32 cellular contexts compared by ENCODE assay signal in genomic region chr2:49177194-49177593, GRCh38. TPM values are rescaled to one million over a fixed set of nuclear protein-coding genes. Genes with fewer than 3 reads are reported as not detected.
"Had no signal": no experiment of that assay in that cellular context is flagged by ENCODE, and none has a peak within 500 bp of the region (broad histone marks: within the 10 kb centered on the region; RNA-seq: fewer than 3 reads in every experiment).

No MANE protein-coding gene starts in this region.

- H3K4me2 ChIP-seq: neural progenitor cell had no signal

- H3K27ac ChIP-seq: left ventricle myocardium inferior, neural progenitor cell, neutrophil, ovary, right atrium auricular region, right lobe of liver, skin epidermis, tibial nerve, uterus had no signal

- H3K4me1 Mint-ChIP-seq: mesothelial cell of epicardium; naive B cell; natural killer cell; nephron progenitor cell; neural progenitor cell; stimulated activated effector memory CD8-positive, alpha-beta T cell treated with anti-CD3 and anti-CD28 coated beads, Interleukin-12 subunit alpha, Interleukin-12 subunit beta, amount 100 ng/mL, for 72 hours had no signal

- H3K36me3 ChIP-seq: left ventricle myocardium inferior, neutrophil, ovary, right atrium auricular region, right lobe of liver, tibial nerve, uterus had no signal

- H3K27me3 ChIP-seq: neural progenitor cell, neutrophil, ovary, right atrium auricular region, right lobe of liver, tibial nerve, uterus had no signal

- H3K4me3 ChIP-seq: left ventricle myocardium inferior, lung, neural progenitor cell, ovary, right atrium auricular region, right lobe of liver, skin epidermis, tibial nerve, uterus had no signal

- H3K4me1 ChIP-seq: left ventricle myocardium inferior, neural progenitor cell, right atrium auricular region, right lobe of liver, tibial nerve, uterus had no signal

- H2AFZ ChIP-seq: neural progenitor cell had no signal

- H3K4me3 Mint-ChIP-seq: mesothelial cell of epicardium; naive B cell; natural killer cell; nephron progenitor cell; neural progenitor cell; stimulated activated effector memory CD8-positive, alpha-beta T cell treated with anti-CD3 and anti-CD28 coated beads, Interleukin-12 subunit alpha, Interleukin-12 subunit beta, amount 100 ng/mL, for 72 hours; stimulated activated naive CD8-positive, alpha-beta T cell treated with anti-CD3 and anti-CD28 coated beads, Interleukin-15, Interleukin-2, amounts not matched to agents 100 ng/mL and 50 ng/mL, for 24 hours; type B pancreatic cell had no signal

- ATAC-seq: natural killer cell; right lobe of liver; stimulated activated effector memory CD8-positive, alpha-beta T cell treated with anti-CD3 and anti-CD28 coated beads, Interleukin-12 subunit alpha, Interleukin-12 subunit beta, amount 100 ng/mL, for 72 hours had no signal

- H3K27me3 Mint-ChIP-seq: naive B cell; progenitor cell of endocrine pancreas; stimulated activated naive CD8-positive, alpha-beta T cell treated with anti-CD3 and anti-CD28 coated beads, Interleukin-15, Interleukin-2, amounts not matched to agents 100 ng/mL and 50 ng/mL, for 24 hours; type B pancreatic cell had no signal

- H3K9me3 ChIP-seq: left ventricle myocardium inferior, neutrophil, ovary, right atrium auricular region, right lobe of liver, tibial nerve, uterus had no signal

- H3K27ac Mint-ChIP-seq: mesothelial cell of epicardium; naive B cell; natural killer cell; neural progenitor cell; progenitor cell of endocrine pancreas; stimulated activated effector memory CD8-positive, alpha-beta T cell treated with anti-CD3 and anti-CD28 coated beads, Interleukin-12 subunit alpha, Interleukin-12 subunit beta, amount 100 ng/mL, for 72 hours; stimulated activated naive CD8-positive, alpha-beta T cell treated with anti-CD3 and anti-CD28 coated beads, Interleukin-15, Interleukin-2, amounts not matched to agents 100 ng/mL and 50 ng/mL, for 24 hours; type B pancreatic cell had no signal

- H3K9me3 Mint-ChIP-seq: nephron progenitor cell had no signal

- H3K9ac ChIP-seq: neural progenitor cell had no signal

- DNase-seq: hippocampal formation; islet precursor cell; left ventricle myocardium inferior; mesendoderm; naive B cell; natural killer cell; nephron progenitor cell; occipital lobe; ovary; right lobe of liver; stimulated activated CD4-positive, alpha-beta T cell treated with anti-CD3 and anti-CD28 coated beads, Interleukin-12 subunit alpha, Interleukin-12 subunit beta, amount 100 ng/mL, for 4 hours; stimulated activated CD4-positive, alpha-beta T cell treated with anti-CD3 and anti-CD28 coated beads, Interleukin-4, amount 100 ng/mL, for 24 hours; stimulated activated naive CD4-positive, alpha-beta T cell; uterus had no signal

- H3K36me3 Mint-ChIP-seq: mesothelial cell of epicardium; naive B cell; natural killer cell; neural progenitor cell; stimulated activated effector memory CD8-positive, alpha-beta T cell treated with anti-CD3 and anti-CD28 coated beads, Interleukin-12 subunit alpha, Interleukin-12 subunit beta, amount 100 ng/mL, for 72 hours; type B pancreatic cell had no signal

RNA-seq across cellular contexts. Expression of gene FSHR, which starts 22.9 kb away (rescaled TPM):
- total RNA-seq: kidney epithelial cell, left ventricle myocardium inferior, lower leg skin, lung, mesothelial cell of epicardium, mononuclear cell, natural killer cell, occipital lobe, pulmonary artery endothelial cell, subcutaneous adipose tissue, temporal lobe, tibial nerve, ureter, uterus had no signal
